In genomic region chr12:65664715-65665250, GRCh38 we compare ENCODE assay signal across 15 cellular contexts.
"Had no signal": no experiment of that assay in that cellular context is flagged by ENCODE, and none has a peak within 500 bp of the region (broad histone marks: within the 10 kb centered on the region; RNA-seq: fewer than 3 reads in every experiment).

No MANE protein-coding gene starts in this region.

- H3K4me2 ChIP-seq: neural progenitor cell had no signal

- H3K4me3 Mint-ChIP-seq: effector memory CD8-positive, alpha-beta T cell; nephron; neural progenitor cell; stimulated activated memory B cell treated with anti-CD40 and anti-IgM and Interleukin-4, amounts not matched to agents 10 μg/mL and 1 μg/mL and 100 μg/mL, for 72 hours had no signal

- H3K9ac ChIP-seq: neural progenitor cell had no signal

- H3K9me3 ChIP-seq: lower lobe of right lung, psoas muscle, sigmoid colon, thoracic aorta, tibial nerve, upper lobe of left lung had no signal

- H3K27ac ChIP-seq: lower lobe of right lung, neural progenitor cell, psoas muscle, sigmoid colon, thoracic aorta, tibial nerve, upper lobe of left lung had no signal

- H3K27me3 ChIP-seq: neural progenitor cell, sigmoid colon, tibial nerve, upper lobe of left lung had no signal

- H3K4me3 ChIP-seq: lower lobe of right lung, neural progenitor cell, psoas muscle, sigmoid colon, thoracic aorta, tibial nerve, upper lobe of left lung had no signal

- H2AFZ ChIP-seq: neural progenitor cell had no signal

- DNase-seq: cortex of kidney; effector memory CD8-positive, alpha-beta T cell; left ventricle myocardium superior; lower lobe of right lung; psoas muscle; right cardiac atrium; sigmoid colon; stimulated activated CD4-positive, alpha-beta T cell treated with anti-CD3 and anti-CD28 coated beads, Interleukin-4, amount 100 ng/mL, for 4 hours; stimulated activated naive CD8-positive, alpha-beta T cell treated with anti-CD3 and anti-CD28 coated beads, Interleukin-15, Interleukin-2, amounts not matched to agents 100 U/mL and 50 U/mL, for 24 hours; upper lobe of left lung had no signal

- ATAC-seq: effector memory CD8-positive, alpha-beta T cell; left ventricle myocardium superior; lower lobe of right lung; psoas muscle; right cardiac atrium; stimulated activated memory B cell treated with anti-CD40 and anti-IgM and Interleukin-4, amounts not matched to agents 10 μg/mL and 1 μg/mL and 100 μg/mL, for 72 hours; stimulated activated naive CD8-positive, alpha-beta T cell treated with anti-CD3 and anti-CD28 coated beads, Interleukin-15, Interleukin-2, amounts not matched to agents 100 U/mL and 50 U/mL, for 24 hours had no signal

- H3K27ac Mint-ChIP-seq: effector memory CD8-positive, alpha-beta T cell; nephron; neural progenitor cell; stimulated activated memory B cell treated with anti-CD40 and anti-IgM and Interleukin-4, amounts not matched to agents 10 μg/mL and 1 μg/mL and 100 μg/mL, for 72 hours had no signal

- H3K4me1 ChIP-seq: lower lobe of right lung, psoas muscle, sigmoid colon, tibial nerve, upper lobe of left lung had no signal

- H3K36me3 ChIP-seq: lower lobe of right lung, neural progenitor cell, sigmoid colon, thoracic aorta, tibial nerve, upper lobe of left lung had no signal

- H3K4me1 Mint-ChIP-seq: stimulated activated memory B cell treated with anti-CD40 and anti-IgM and Interleukin-4, amounts not matched to agents 10 μg/mL and 1 μg/mL and 100 μg/mL, for 72 hours had no signal

- H3K36me3 Mint-ChIP-seq: neural progenitor cell; stimulated activated memory B cell treated with anti-CD40 and anti-IgM and Interleukin-4, amounts not matched to agents 10 μg/mL and 1 μg/mL and 100 μg/mL, for 72 hours had no signal
